ENCODE assay signal across 19 cellular contexts in genomic region chr1:2463396-2463795, GRCh38.
"Had no signal": no experiment of that assay in that cellular context is flagged by ENCODE, and none has a peak within 500 bp of the region (broad histone marks: within the 10 kb centered on the region; RNA-seq: fewer than 3 reads in every experiment).

No MANE protein-coding gene starts in this region.

- H3K27me3 Mint-ChIP-seq: activated CD4-positive, alpha-beta T cell treated with anti-CD3 and anti-CD28 coated beads, Interleukin-2, amount 10 ng/mL, durations not matched to agents 24 days and 14 days; stimulated activated naive CD8-positive, alpha-beta T cell treated with anti-CD3 and anti-CD28 coated beads, Interleukin-15, Interleukin-2, amounts not matched to agents 100 ng/mL and 50 ng/mL, for 24 hours had no signal

- H3K36me3 Mint-ChIP-seq: activated naive CD4-positive, alpha-beta T cell treated with anti-CD3 and anti-CD28 coated beads, Interleukin-2, amount 50 U/mL, for 24 hours; mesothelial cell of epicardium; WTC11 had no signal

- H3K27ac Mint-ChIP-seq: activated CD4-positive, alpha-beta T cell treated with anti-CD3 and anti-CD28 coated beads, Interleukin-2, amount 10 ng/mL, durations not matched to agents 24 days and 14 days; activated CD8-positive, alpha-beta T cell treated with anti-CD3 and anti-CD28 coated beads, Interleukin-2, amount 10 ng/mL, durations not matched to agents 7 days and 5 days; activated naive CD4-positive, alpha-beta T cell treated with anti-CD3 and anti-CD28 coated beads, Interleukin-2, amount 50 U/mL, for 24 hours; mesothelial cell of epicardium; stimulated activated naive CD8-positive, alpha-beta T cell treated with anti-CD3 and anti-CD28 coated beads, Interleukin-15, Interleukin-2, amounts not matched to agents 100 ng/mL and 50 ng/mL, for 24 hours; WTC11 had no signal

- ATAC-seq: activated CD8-positive, alpha-beta T cell treated with anti-CD3 and anti-CD28 coated beads, Interleukin-2, amount 10 ng/mL, durations not matched to agents 7 days and 5 days; left colon; WTC11 had no signal

- H3K9me3 ChIP-seq: adrenal gland, sigmoid colon, spleen, upper lobe of left lung had no signal

- H3K4me1 Mint-ChIP-seq: activated CD4-positive, alpha-beta T cell treated with anti-CD3 and anti-CD28 coated beads, Interleukin-2, amount 10 ng/mL, durations not matched to agents 24 days and 14 days; activated naive CD4-positive, alpha-beta T cell treated with anti-CD3 and anti-CD28 coated beads, Interleukin-2, amount 50 U/mL, for 24 hours; WTC11 had no signal

- H3K27ac ChIP-seq: adrenal gland, coronary artery, sigmoid colon, spleen, upper lobe of left lung had no signal

- H3K36me3 ChIP-seq: adrenal gland, sigmoid colon, spleen, upper lobe of left lung had no signal

- H3K4me3 Mint-ChIP-seq: activated CD4-positive, alpha-beta T cell treated with anti-CD3 and anti-CD28 coated beads, Interleukin-2, amount 10 ng/mL, durations not matched to agents 24 days and 14 days; activated CD8-positive, alpha-beta T cell treated with anti-CD3 and anti-CD28 coated beads, Interleukin-2, amount 10 ng/mL, durations not matched to agents 7 days and 5 days; activated naive CD4-positive, alpha-beta T cell treated with anti-CD3 and anti-CD28 coated beads, Interleukin-2, amount 50 U/mL, for 24 hours; stimulated activated naive CD8-positive, alpha-beta T cell treated with anti-CD3 and anti-CD28 coated beads, Interleukin-15, Interleukin-2, amounts not matched to agents 100 ng/mL and 50 ng/mL, for 24 hours; WTC11 had no signal

- H3K9me3 Mint-ChIP-seq: activated CD4-positive, alpha-beta T cell treated with anti-CD3 and anti-CD28 coated beads, Interleukin-2, amount 10 ng/mL, durations not matched to agents 24 days and 14 days; activated naive CD4-positive, alpha-beta T cell treated with anti-CD3 and anti-CD28 coated beads, Interleukin-2, amount 50 U/mL, for 24 hours; mesothelial cell of epicardium; stimulated activated naive CD8-positive, alpha-beta T cell treated with anti-CD3 and anti-CD28 coated beads, Interleukin-15, Interleukin-2, amounts not matched to agents 100 ng/mL and 50 ng/mL, for 24 hours; WTC11 had no signal

- DNase-seq: activated CD4-positive, alpha-beta T cell treated with anti-CD3 and anti-CD28 coated beads, Interleukin-2, amount 10 ng/mL, durations not matched to agents 24 days and 14 days; activated CD8-positive, alpha-beta memory T cell treated with anti-CD3 and anti-CD28 coated beads, Interleukin-2, amount 50 U/mL, for 4 hours; activated CD8-positive, alpha-beta T cell treated with anti-CD3 and anti-CD28 coated beads, Interleukin-2, amount 10 ng/mL, durations not matched to agents 7 days and 5 days; activated effector memory CD4-positive, alpha-beta T cell treated with anti-CD3 and anti-CD28 coated beads, Interleukin-2, amount 50 U/mL, for 16 hours; activated T-cell treated with anti-CD3 and anti-CD28 coated beads, Interleukin-2, amount 50 U/mL, for 48 hours; central memory CD4-positive, alpha-beta T cell; effector CD4-positive, alpha-beta T cell; foreskin melanocyte; left colon; sigmoid colon; spleen; upper lobe of left lung had no signal

- H3K4me3 ChIP-seq: adrenal gland, coronary artery, lung, sigmoid colon, spleen, upper lobe of left lung had no signal
